In the genomic region with DNA sequence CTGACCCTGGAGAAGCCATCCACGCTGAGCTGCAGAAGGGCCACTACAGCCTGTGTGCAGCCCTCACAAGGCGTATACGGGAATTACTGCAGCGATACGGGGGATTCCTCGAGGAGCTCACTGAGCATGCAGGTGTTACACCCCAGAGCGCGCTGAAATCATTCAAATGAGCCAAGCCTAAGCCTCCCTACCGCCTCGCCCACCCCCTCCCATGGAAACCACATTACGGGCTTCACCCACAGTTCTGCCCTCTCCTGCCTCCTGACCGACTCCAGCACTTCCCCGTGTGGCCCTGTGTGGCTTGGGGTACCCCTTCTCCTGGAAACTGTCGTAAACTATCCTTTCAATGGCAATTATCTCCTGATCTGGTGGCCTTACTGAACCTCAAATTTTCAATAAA, we compare ENCODE assay signal across 27 cellular contexts.
"Had no signal": no experiment of that assay in that cellular context is flagged by ENCODE, and none has a peak within 500 bp of the region (broad histone marks: within the 10 kb centered on the region; RNA-seq: fewer than 3 reads in every experiment).

No MANE protein-coding gene starts in this region.

- H3K4me3 ChIP-seq: coronary artery, dorsolateral prefrontal cortex had no signal

- ATAC-seq: activated CD8-positive, alpha-beta memory T cell treated with anti-CD3 and anti-CD28 coated beads, Interleukin-2, amount 10 ng/mL, durations not matched to agents 7 days and 5 days; activated CD8-positive, alpha-beta T cell treated with anti-CD3 and anti-CD28 coated beads, Interleukin-2, amount 10 ng/mL, durations not matched to agents 7 days and 5 days; esophagus mucosa; WTC11 had no signal

- FAIRE-seq: astrocyte, bronchial epithelial cell, frontal cortex had no signal

- H3K36me3 ChIP-seq: brain microvascular endothelial cell had no signal

- H3K27me3 ChIP-seq: brain microvascular endothelial cell, dorsolateral prefrontal cortex had no signal

- DNase-seq: activated CD4-positive, alpha-beta memory T cell treated with anti-CD3 and anti-CD28 coated beads for 36 hours; activated CD4-positive, alpha-beta T cell treated with anti-CD3 and anti-CD28 coated beads for 1 hour; activated CD4-positive, alpha-beta T cell treated with anti-CD3 and anti-CD28 coated beads for 48 hours; activated CD8-positive, alpha-beta memory T cell treated with anti-CD3 and anti-CD28 coated beads, Interleukin-2, amount 10 ng/mL, durations not matched to agents 7 days and 5 days; activated CD8-positive, alpha-beta memory T cell treated with anti-CD3 and anti-CD28 coated beads, Interleukin-2, amount 50 U/mL, for 4 hours; activated CD8-positive, alpha-beta T cell treated with anti-CD3 and anti-CD28 coated beads, Interleukin-2, amount 10 ng/mL, durations not matched to agents 7 days and 5 days; activated gamma-delta T cell treated with Interleukin-2 at 50 U/mL for 16 hours; activated naive CD4-positive, alpha-beta T cell treated with anti-CD3 and anti-CD28 coated beads, Interleukin-2, amount 50 U/mL, for 16 hours; activated naive CD4-positive, alpha-beta T cell treated with Interleukin-2 at 50 U/mL for 16 hours; activated T-cell treated with anti-CD3 and anti-CD28 coated beads, Interleukin-2, amount 50 U/mL, for 1 hour; activated T-cell treated with anti-CD3 and anti-CD28 coated beads, Interleukin-2, amount 50 U/mL, for 48 hours; amniotic stem cell; anterior cingulate cortex; brain microvascular endothelial cell; caudate nucleus; cerebellar nuclear complex; effector memory CD4-positive, alpha-beta T cell; endodermal cell; foreskin fibroblast; T-helper 2 cell had no signal

- H3K27ac ChIP-seq: brain microvascular endothelial cell, coronary artery, dorsolateral prefrontal cortex had no signal
